ENCODE assay signal across 23 cellular contexts in the genomic region with DNA sequence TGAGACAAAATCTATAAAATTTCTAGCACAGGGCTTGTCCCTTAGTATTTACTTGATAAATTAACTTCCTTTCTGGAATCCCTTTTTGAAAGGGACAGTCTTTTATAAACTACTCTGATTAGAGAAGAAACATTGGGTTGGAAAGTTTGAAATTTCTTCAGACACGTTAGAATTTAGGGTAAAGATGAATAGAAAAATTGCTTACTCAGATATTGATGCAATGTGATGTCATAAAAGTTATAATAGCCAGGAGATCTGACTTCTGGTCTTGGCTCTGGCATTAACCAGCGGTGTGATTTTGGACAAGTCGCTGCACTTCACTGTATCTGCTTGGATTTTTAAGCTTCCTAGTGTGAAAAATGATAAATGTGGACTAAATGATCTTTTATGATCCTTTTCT. TPM values are rescaled to one million over a fixed set of nuclear protein-coding genes. Genes with fewer than 3 reads are reported as not detected.
DNase-seq lines count a peak whose midpoint lies in the region; ATAC-seq, FAIRE-seq and TF ChIP-seq lines count a peak whose summit lies in the region.
"Had no signal": no experiment of that assay in that cellular context is flagged by ENCODE, and none has a peak within 500 bp of the region (broad histone marks: within the 10 kb centered on the region; RNA-seq: fewer than 3 reads in every experiment).

No MANE protein-coding gene starts in this region.

- no peak for FAIRE-seq in K562 (lab: Jason Lieb, UNC)
- FAIRE-seq: D721Med, GM12878, GM19239, H1 had no signal

- no peak overlapping the region for H3K4me3 Mint-ChIP-seq in stimulated activated memory B cell treated with anti-CD40 and anti-IgM and Interleukin-4, amounts not matched to agents 10 μg/mL and 1 μg/mL and 100 μg/mL, for 72 hours
- H3K4me3 Mint-ChIP-seq: B cell; CD4-positive, CD25-positive, alpha-beta regulatory T cell; CD8-positive, alpha-beta T cell had no signal

- WGBS in IMR-90 (ENCODE audit: extremely low coverage in 2 of 2, insufficient read length in 1 of 2), 2 experiments, result 30% methylated on average over 2 of the region's 3 CpGs; no CpG with 5 or more reads in 1 of the 2 experiments
- 2% methylated on average over 3 of the region's 3 CpGs for WGBS in K562 (ENCODE audit: insufficient coverage, low coverage, missing lambda C conversion rate)

- H3K4me2 ChIP-seq in IMR-90 (ENCODE audit: low read depth, low read length), result no peak overlapping the region
- H3K4me2 ChIP-seq in K562 (ENCODE audit: insufficient read depth, low read length), result no peak overlapping the region
- H3K4me2 ChIP-seq in parathyroid adenoma (ENCODE audit: low read length), result peak overlapping the region; percentile 45
- H3K4me2 ChIP-seq: BLaER1 had no signal

- POLR2A ChIA-PET in IMR-90 (lab: Charles Lee; ENCODE audit: unreplicated experiment) (no interaction called here), K562 (lab: Yijun Ruan, JAX) (no interaction called here)

- H2AK9ac ChIP-seq in IMR-90 (replicated peaks; ENCODE audit: low read depth, low read length, poor library complexity), result no peak overlapping the region

- H3K36me3 Mint-ChIP-seq in stimulated activated memory B cell treated with anti-CD40 and anti-IgM and Interleukin-4, amounts not matched to agents 10 μg/mL and 1 μg/mL and 100 μg/mL, for 72 hours, result no peaks in the 10 kb centered on the region
- H3K36me3 Mint-ChIP-seq: CD4-positive, CD25-positive, alpha-beta regulatory T cell; CD8-positive, alpha-beta T cell had no signal

- H3K9me3 ChIP-seq in IMR-90 (ENCODE audit: control insufficient read depth, insufficient read depth, low read length), result no peaks in the 10 kb centered on the region
- no peaks in the 10 kb centered on the region for H3K9me3 ChIP-seq in K562 (replicated peaks; ENCODE audit: control insufficient read depth, insufficient read depth, low read depth, low read length)
- H3K9me3 ChIP-seq in parathyroid adenoma (ENCODE audit: control insufficient read depth, low read length), result no peaks in the 10 kb centered on the region
- no peaks in the 10 kb centered on the region for H3K9me3 ChIP-seq in upper lobe of right lung

- no peaks in the 10 kb centered on the region for H3K4me1 ChIP-seq in IMR-90 (ENCODE audit: control insufficient read depth, insufficient read depth, low read length)
- no peaks in the 10 kb centered on the region for H3K4me1 ChIP-seq in K562 (replicated peaks in 1 of 2; ENCODE audit: control insufficient read depth in 2 of 2, insufficient read depth in 2 of 2, low read length in 2 of 2)
- peaks cover 21% of the 10 kb centered on the region for H3K4me1 ChIP-seq in parathyroid adenoma
- no peaks in the 10 kb centered on the region for H3K4me1 ChIP-seq in upper lobe of right lung
- H3K4me1 ChIP-seq: BLaER1 had no signal

- no peak overlapping the region for H3K9ac ChIP-seq in IMR-90 (ENCODE audit: low read depth, low read length)
- H3K9ac ChIP-seq in K562 (ENCODE audit: insufficient read depth in 1 of 2, low read depth in 2 of 2, low read length in 2 of 2), result no peak overlapping the region
- H3K9ac ChIP-seq in parathyroid adenoma, result no peak overlapping the region
- H3K9ac ChIP-seq: BLaER1, GM23248 had no signal

- H2BK120ac ChIP-seq in IMR-90 (ENCODE audit: low read depth, low read length), result no peak overlapping the region

- H3K27ac Mint-ChIP-seq in stimulated activated memory B cell treated with anti-CD40 and anti-IgM and Interleukin-4, amounts not matched to agents 10 μg/mL and 1 μg/mL and 100 μg/mL, for 72 hours, result no peak overlapping the region
- H3K27ac Mint-ChIP-seq: B cell; CD4-positive, CD25-positive, alpha-beta regulatory T cell; CD8-positive, alpha-beta T cell had no signal

- TF ChIP-seq EP300 in K562 (IDR thresholded peaks at IDR 0.05; ENCODE audit: low read length), result no peak

- H3K27me3 Mint-ChIP-seq in stimulated activated memory B cell treated with anti-CD40 and anti-IgM and Interleukin-4, amounts not matched to agents 10 μg/mL and 1 μg/mL and 100 μg/mL, for 72 hours, result peaks cover 72% of the 10 kb centered on the region

- H3K27ac ChIP-seq in 22Rv1, result peak overlapping the region; percentile 84
- H3K27ac ChIP-seq in IMR-90 (ENCODE audit: insufficient read depth, low read length), result no peak overlapping the region
- no peak overlapping the region for H3K27ac ChIP-seq in K562 (ENCODE audit: extremely low read depth, low read depth, low read length)
- H3K27ac ChIP-seq in parathyroid adenoma, result peak overlapping the region; percentile 55
- no peak overlapping the region for H3K27ac ChIP-seq in upper lobe of right lung
- H3K27ac ChIP-seq: BLaER1, C4-2B, GM23248 had no signal

- H4K20me1 ChIP-seq in IMR-90 (ENCODE audit: insufficient read depth, low read length) (no peaks in the 10 kb centered on the region), K562 (replicated peaks; ENCODE audit: control insufficient read depth, insufficient read depth, low read length) (no peaks in the 10 kb centered on the region)
- H4K20me1 ChIP-seq: BLaER1 had no signal

- H3K36me3 ChIP-seq in IMR-90 (ENCODE audit: control insufficient read depth, insufficient read depth, low read length), result no peaks in the 10 kb centered on the region
- no peaks in the 10 kb centered on the region for H3K36me3 ChIP-seq in K562 (ENCODE audit: control insufficient read depth, insufficient read depth, low read length)
- H3K36me3 ChIP-seq in parathyroid adenoma (ENCODE audit: control insufficient read depth, insufficient read depth, low read length), result no peaks in the 10 kb centered on the region
- H3K36me3 ChIP-seq in upper lobe of right lung, result no peaks in the 10 kb centered on the region
- H3K36me3 ChIP-seq: BLaER1 had no signal

- H4K5ac ChIP-seq in IMR-90 (ENCODE audit: low read depth, low read length), result no peak overlapping the region

- no peak overlapping the region for H2AK5ac ChIP-seq in IMR-90 (ENCODE audit: low read depth, low read length)

- no peak for DNase-seq in IMR-90
- DNase-seq in K562 (ENCODE audit: extremely low read depth in 1 of 4, low spot score in 3 of 4), result no peak
- no peak for DNase-seq in upper lobe of right lung
- DNase-seq: CD4-positive, CD25-positive, alpha-beta regulatory T cell; CD8-positive, alpha-beta T cell; DMS 273 treated with DMSO at 0.1 percent for 48 hours; DMS79; EL; GDM1; GM23248; H7; HCEC 1CT had no signal

- H2BK15ac ChIP-seq in IMR-90 (ENCODE audit: low read depth, low read length), result no peak overlapping the region

- no TSS peak for BruUV-seq in IMR-90 (replicated peaks; lab: Mats Ljungman, UMichigan)
- no TSS peak for BruUV-seq in K562 (replicated peaks; lab: Mats Ljungman, UMichigan)

- intact Hi-C loops in IMR-90 (cut with micrococcal nuclease) (no loop called here), K562 (cut with micrococcal nuclease) (no loop called here), upper lobe of right lung (cut with DNase I) (no loop called here)

- TF ChIP-seq POLR2A in IMR-90 (IDR thresholded peaks at IDR 0.05; ENCODE audit: low read depth, low read length), result no peak
- TF ChIP-seq POLR2A in K562 (conservative IDR thresholded peaks at IDR 0.05), result no peak

- CTCF ChIA-PET in IMR-90 (lab: Yijun Ruan, JAX), result interaction anchor here (1.8 kb wide), 1 partner anchor 10 kb away, joined by 4 read pairs; a partner anchor contains a TSS
- CTCF ChIA-PET in K562 (lab: Yijun Ruan, JAX; ENCODE audit: low intra/inter-chr PET ratio), result no interaction called here

- no peaks in the 10 kb centered on the region for H3K4me1 Mint-ChIP-seq in stimulated activated memory B cell treated with anti-CD40 and anti-IgM and Interleukin-4, amounts not matched to agents 10 μg/mL and 1 μg/mL and 100 μg/mL, for 72 hours
- H3K4me1 Mint-ChIP-seq: B cell; CD4-positive, CD25-positive, alpha-beta regulatory T cell had no signal

- no peak overlapping the region for H3K56ac ChIP-seq in IMR-90 (ENCODE audit: extremely low read depth, insufficient read depth, low read length)

- no peak overlapping the region for H4K8ac ChIP-seq in IMR-90 (ENCODE audit: low read depth in 2 of 2, low read length in 2 of 2)

- H2AFZ ChIP-seq in IMR-90 (replicated peaks; ENCODE audit: low read length, poor library complexity), result no peak overlapping the region
- no peak overlapping the region for H2AFZ ChIP-seq in K562 (ENCODE audit: low read depth, low read length)
- peak overlapping the region; percentile 23 for H2AFZ ChIP-seq in parathyroid adenoma
- H2AFZ ChIP-seq: GM23248 had no signal

- no peak overlapping the region for H2BK20ac ChIP-seq in IMR-90 (ENCODE audit: low read depth, low read length)

- ATAC-seq in IMR-90 (ENCODE audit: low read depth), result no peak
- ATAC-seq in K562, result no peak
- no peak for ATAC-seq in HG02798 (IDR thresholded peaks at IDR 0.05; ENCODE audit: poor library complexity, unreplicated experiment)
- no peak for ATAC-seq in stimulated activated memory B cell treated with anti-CD40 and anti-IgM and Interleukin-4, amounts not matched to agents 10 μg/mL and 1 μg/mL and 100 μg/mL, for 72 hours
- ATAC-seq in upper lobe of right lung, result no peak
- ATAC-seq: CD8-positive, alpha-beta T cell; GM12878 had no signal

- H3K79me1 ChIP-seq in IMR-90 (ENCODE audit: low read depth in 1 of 2, low read length in 2 of 2), result no peaks in the 10 kb centered on the region

- no peak for TF ChIP-seq CTCF in 22Rv1 (IDR thresholded peaks at IDR 0.05)
- no peak for TF ChIP-seq CTCF in IMR-90 (conservative IDR thresholded peaks at IDR 0.05; ENCODE audit: low read depth, low read length)
- TF ChIP-seq CTCF in K562 (IDR thresholded peaks at IDR 0.05 in 2 of 3, conservative IDR thresholded peaks at IDR 0.05 in 1 of 3; ENCODE audit: insufficient read depth in 2 of 3, low read depth in 1 of 3, low read length in 3 of 3), result no peak
- TF ChIP-seq CTCF in parathyroid adenoma (IDR thresholded peaks at IDR 0.05), result no peak
- TF ChIP-seq CTCF in upper lobe of right lung (IDR thresholded peaks at IDR 0.05), result no peak

- H2BK5ac ChIP-seq in IMR-90 (ENCODE audit: low read depth, low read length, poor library complexity, severe bottlenecking), result no peak overlapping the region

- H3K27me3 ChIP-seq in IMR-90 (ENCODE audit: control insufficient read depth, insufficient read depth, low read length), result peaks cover 2% of the 10 kb centered on the region; the same call in 1 of the 2 replicates
- H3K27me3 ChIP-seq in K562 (ENCODE audit: control insufficient read depth in 2 of 2, insufficient read depth in 2 of 2, low read length in 2 of 2), result peaks cover 9 to 15% of the 10 kb centered on the region in 2 experiments; a peak in 3 of 5 replicates
- no peaks in the 10 kb centered on the region for H3K27me3 ChIP-seq in parathyroid adenoma (ENCODE audit: control insufficient read depth, insufficient read depth, low read length)
- no peaks in the 10 kb centered on the region for H3K27me3 ChIP-seq in upper lobe of right lung
- H3K27me3 ChIP-seq: BLaER1 had no signal

- no peaks in the 10 kb centered on the region for H3K9me1 ChIP-seq in IMR-90 (ENCODE audit: insufficient read depth, low read length)
- no peaks in the 10 kb centered on the region for H3K9me1 ChIP-seq in K562 (ENCODE audit: control insufficient read depth, insufficient read depth, low read length)

- peaks cover 7% of the 10 kb centered on the region for H3K9me3 Mint-ChIP-seq in stimulated activated memory B cell treated with anti-CD40 and anti-IgM and Interleukin-4, amounts not matched to agents 10 μg/mL and 1 μg/mL and 100 μg/mL, for 72 hours
- H3K9me3 Mint-ChIP-seq: CD8-positive, alpha-beta T cell had no signal

- no peak overlapping the region for H3K14ac ChIP-seq in IMR-90 (replicated peaks; ENCODE audit: low read depth, low read length)

- H3K18ac ChIP-seq in IMR-90 (ENCODE audit: low read depth, low read length), result no peak overlapping the region

- H3K79me2 ChIP-seq in K562 (ENCODE audit: control insufficient read depth, insufficient read depth, low read length) (no peaks in the 10 kb centered on the region), parathyroid adenoma (no peaks in the 10 kb centered on the region)

- no peak overlapping the region for H4K91ac ChIP-seq in IMR-90 (ENCODE audit: insufficient read depth, low read depth, low read length)

- H3K4ac ChIP-seq in IMR-90 (ENCODE audit: low read depth, low read length), result no peak overlapping the region

- no peak overlapping the region for H3K23ac ChIP-seq in IMR-90 (ENCODE audit: low read depth, low read length)

- TF ChIP-seq RAD21 in IMR-90 (IDR thresholded peaks at IDR 0.05; ENCODE audit: low read length) (no peak), K562 (CRISPR knock-in tag; conservative IDR thresholded peaks at IDR 0.05 in 1 of 2, IDR thresholded peaks at IDR 0.05 in 1 of 2) (no peak)

- in situ Hi-C loops in IMR-90 (cut with MboI; ENCODE audit: low sequenced_read_pairs), result loop anchor here (25.0 kb wide), 1 partner anchor 482 kb away; no protein-coding TSS in a partner anchor
- in situ Hi-C loops in K562 (cut with MboI), result loop anchor here (10.0 kb wide), 1 partner anchor 475 kb away; no protein-coding TSS in a partner anchor

- dilution Hi-C loops in IMR-90 (cut with HindIII; ENCODE audit: low sequenced_read_pairs, unreplicated experiment), result no loop called here

- H3K4me3 ChIP-seq in IMR-90 (ENCODE audit: insufficient read depth, low read depth, low read length) (no peak overlapping the region), K562 (no peak overlapping the region), parathyroid adenoma (ENCODE audit: low read depth, low read length) (no peak overlapping the region), upper lobe of right lung (no peak overlapping the region)
- H3K4me3 ChIP-seq: BLaER1, GM12878, GM23248 had no signal

RNA-seq across cellular contexts. Expression of a gene that starts 9.7 kb away (rescaled TPM):
- 2.5 and 2.9 TPM in 2 replicates for total RNA-seq in IMR-90 (2012; rRNA removed)
- polyA plus RNA-seq in IMR-90 (2012; rRNA removed), result 6.1 and 6.9 TPM in 2 replicates
- polyA plus RNA-seq in IMR-90 (2012; cell fraction: cytosol; rRNA removed), result 6.0 and 6.7 TPM in 2 replicates
- 1.9 and 2.4 TPM in 2 replicates for polyA plus RNA-seq in IMR-90 (2012; cell fraction: nucleus; rRNA removed; ENCODE audit: low replicate concordance)
- total RNA-seq in K562 (2011; cell fraction: chromatin; rRNA removed; ENCODE audit: low replicate concordance), result 2.4 and 4.7 TPM in 2 replicates
- total RNA-seq in K562 (2011; cell fraction: nucleolus; rRNA removed), result 3.3 and 3.5 TPM in 2 replicates
- 4.5 and 7.1 TPM in 2 replicates for total RNA-seq in K562 (2011; cell fraction: nucleoplasm; rRNA removed)
- 2.2 and 3.0 TPM in 2 replicates for total RNA-seq in K562 (2014; rRNA removed)
- 2.7 and 3.2 TPM in 2 replicates for total RNA-seq in K562 (2014; rRNA removed; fragmentation: Illumina TruSeq; extraction: Trizol)
- 2.9 and 3.0 TPM in 2 replicates for total RNA-seq in K562 (2015; rRNA removed; fragmentation: Illumina TruSeq; extraction: Trizol)
- 5.5 and 5.7 TPM in 2 replicates for total RNA-seq in K562 (2021)
- 1.3 and 2.2 TPM in 2 replicates for polyA plus RNA-seq in K562 (2011; rRNA removed)
- polyA plus RNA-seq in K562 (2011; cell fraction: cytosol; rRNA removed), result 1.5 and 2.8 TPM in 2 replicates
- polyA plus RNA-seq in K562 (2011; cell fraction: nucleus; rRNA removed), result 0.70 and 2.1 TPM in 2 replicates
- polyA plus RNA-seq in K562 (2012), result 2.4 and 3.2 TPM in 2 replicates
- polyA plus RNA-seq in K562 (2014; fragmentation: Illumina TruSeq; extraction: Trizol), result 3.9 and 4.8 TPM in 2 replicates
- polyA plus RNA-seq in K562 (2014; fragmentation: Nextera tagmentation; extraction: Ambion mirVana), result under 1 TPM; 0.63 to 0.67 TPM
- polyA plus RNA-seq in K562 (2014; rRNA removed), result 1.4 and 2.0 TPM in 2 replicates
- polyA minus RNA-seq in K562 (2011; rRNA and poly(A)+ RNA removed), result 6.3 and 10.1 TPM in 2 replicates
- 3.0 and 6.8 TPM in 2 replicates for polyA minus RNA-seq in K562 (2011; cell fraction: cytosol; rRNA and poly(A)+ RNA removed)
- 2.4 and 3.5 TPM in 2 replicates for polyA minus RNA-seq in K562 (2011; cell fraction: nucleus; rRNA and poly(A)+ RNA removed)
- 28.9 TPM for total RNA-seq in upper lobe of right lung
- polyA plus RNA-seq: CD4-positive, CD25-positive, alpha-beta regulatory T cell had no signal

Comparison
In these comparisons a context has a peak if more than half of its experiments do, and no peak if none do; other contexts are left out.
1. H3K27ac ChIP-seq: peak in 22Rv1 (single experiment) and parathyroid adenoma (single experiment); none in IMR-90 (single experiment), K562 (single experiment) and upper lobe of right lung (single experiment).